ENCODE assay signal across 8 cellular contexts in genomic region chr1:211323156-211324063, GRCh38. TPM values are rescaled to one million over a fixed set of nuclear protein-coding genes. Genes with fewer than 3 reads are reported as not detected.
DNase-seq lines count a peak whose midpoint lies in the region; ATAC-seq and TF ChIP-seq lines count a peak whose summit lies in the region.

No MANE protein-coding gene starts in this region.

- H3K9me3 Mint-ChIP-seq in activated CD4-positive, alpha-beta memory T cell treated with anti-CD3 and anti-CD28 coated beads for 36 hours, result no peaks in the 10 kb centered on the region
- H3K9me3 Mint-ChIP-seq in nephron progenitor cell, result no peaks in the 10 kb centered on the region

- intact Hi-C loops in activated CD4-positive, alpha-beta memory T cell treated with anti-CD3 and anti-CD28 coated beads for 36 hours (cut with micrococcal nuclease), result loop anchor here (1.0 to 10.0 kb wide), 11 partner anchors 12 to 877 kb away; partner anchors contain the start of genes DTL, INTS7, RCOR3 and SLC30A1
- intact Hi-C loops in upper lobe of right lung (cut with DNase I), result no loop called here

- CTCF ChIA-PET in activated CD4-positive, alpha-beta memory T cell treated with anti-CD3 and anti-CD28 coated beads for 36 hours (lab: Charles Lee), result interaction anchor here (0.7 to 7.7 kb wide), 37 partner anchors 9 to 876 kb away, joined by 3 to 77 read pairs (median 4); partner anchors contain the start of genes DTL, INTS7 and KCNH1

- TF ChIP-seq CTCF in epithelial cell of esophagus (IDR thresholded peaks at IDR 0.05; ENCODE audit: insufficient read depth, low read depth, low read length, missing control alignments) (peak; percentile 94), nephron progenitor cell (IDR thresholded peaks at IDR 0.05) (peak; percentile 81), upper lobe of right lung (IDR thresholded peaks at IDR 0.05) (peak; percentile 77)

- no peak overlapping the region for H3K27ac ChIP-seq in upper lobe of right lung

- peaks cover 55% of the 10 kb centered on the region for H3K4me1 Mint-ChIP-seq in activated CD4-positive, alpha-beta memory T cell treated with anti-CD3 and anti-CD28 coated beads for 36 hours (ENCODE audit: low read depth)
- H3K4me1 Mint-ChIP-seq in nephron progenitor cell, result peaks cover 23% of the 10 kb centered on the region

- in situ Hi-C loops in Caki2 (cut with HindIII; ENCODE audit: low pct_unique_long_range_greater_than_20kb, low sequenced_read_pairs), result no loop called here

- H3K4me1 ChIP-seq in upper lobe of right lung, result peaks cover 9% of the 10 kb centered on the region

- ATAC-seq in GM19372 (IDR thresholded peaks at IDR 0.05; ENCODE audit: low read depth, unreplicated experiment) (peak; percentile 55), HG03460 (IDR thresholded peaks at IDR 0.05; ENCODE audit: unreplicated experiment) (peak; percentile 47), upper lobe of right lung (peak; percentile 81)

- no peak overlapping the region for H3K4me3 Mint-ChIP-seq in activated CD4-positive, alpha-beta memory T cell treated with anti-CD3 and anti-CD28 coated beads for 36 hours
- no peak overlapping the region for H3K4me3 Mint-ChIP-seq in nephron progenitor cell

- H3K9me3 ChIP-seq in upper lobe of right lung, result no peaks in the 10 kb centered on the region

- POLR2A ChIA-PET in activated CD4-positive, alpha-beta memory T cell treated with anti-CD3 and anti-CD28 coated beads for 36 hours (lab: Charles Lee), result interaction anchor here (0.7 to 1.5 kb wide), 7 partner anchors 11 to 191 kb away, joined by 3 to 6 read pairs (median 3); no protein-coding TSS in a partner anchor

- H3K27ac Mint-ChIP-seq in activated CD4-positive, alpha-beta memory T cell treated with anti-CD3 and anti-CD28 coated beads for 36 hours, result peak overlapping the region; percentile 68
- H3K27ac Mint-ChIP-seq in nephron progenitor cell, result no peak overlapping the region

- H3K36me3 ChIP-seq in upper lobe of right lung, result no peaks in the 10 kb centered on the region

- no peaks in the 10 kb centered on the region for H3K27me3 Mint-ChIP-seq in activated CD4-positive, alpha-beta memory T cell treated with anti-CD3 and anti-CD28 coated beads for 36 hours
- H3K27me3 Mint-ChIP-seq in nephron progenitor cell (ENCODE audit: low read depth, poor library complexity), result peaks cover 19% of the 10 kb centered on the region

- H3K36me3 Mint-ChIP-seq in activated CD4-positive, alpha-beta memory T cell treated with anti-CD3 and anti-CD28 coated beads for 36 hours, result no peaks in the 10 kb centered on the region
- no peaks in the 10 kb centered on the region for H3K36me3 Mint-ChIP-seq in nephron progenitor cell (ENCODE audit: low read depth)

- DNase-seq in Caki2 (ENCODE audit: low read depth), result peak; percentile 59
- DNase-seq in NCI-H526 (lab: John Stamatoyannopoulos, UW), result peak; percentile 8 to 80
- peak; percentile 78 for DNase-seq in activated CD4-positive, alpha-beta memory T cell treated with anti-CD3 and anti-CD28 coated beads for 36 hours
- DNase-seq in epithelial cell of esophagus (ENCODE audit: low read depth), result peak; percentile 75
- DNase-seq in nephron progenitor cell, result peak; percentile 57
- DNase-seq in upper lobe of right lung, result no peak

- H3K4me3 ChIP-seq in epithelial cell of esophagus (ENCODE audit: low read length) (no peak overlapping the region), upper lobe of right lung (no peak overlapping the region)

- H3K27me3 ChIP-seq in upper lobe of right lung, result no peaks in the 10 kb centered on the region

RNA-seq across cellular contexts. Expression of gene TRAF5, which starts 3.2 kb away (rescaled TPM):
- total RNA-seq in Caki2 (2014; rRNA removed; shearing (Covaris generic); ENCODE audit: low replicate concordance), result 3.2 and 6.2 TPM in 2 replicates
- 10 to 100 TPM; 42.5 to 44.6 TPM for total RNA-seq in activated CD4-positive, alpha-beta memory T cell treated with anti-CD3 and anti-CD28 coated beads for 36 hours
- 9.8 TPM for total RNA-seq in upper lobe of right lung
